2 cellular contexts compared by ENCODE assay signal in the genomic region with DNA sequence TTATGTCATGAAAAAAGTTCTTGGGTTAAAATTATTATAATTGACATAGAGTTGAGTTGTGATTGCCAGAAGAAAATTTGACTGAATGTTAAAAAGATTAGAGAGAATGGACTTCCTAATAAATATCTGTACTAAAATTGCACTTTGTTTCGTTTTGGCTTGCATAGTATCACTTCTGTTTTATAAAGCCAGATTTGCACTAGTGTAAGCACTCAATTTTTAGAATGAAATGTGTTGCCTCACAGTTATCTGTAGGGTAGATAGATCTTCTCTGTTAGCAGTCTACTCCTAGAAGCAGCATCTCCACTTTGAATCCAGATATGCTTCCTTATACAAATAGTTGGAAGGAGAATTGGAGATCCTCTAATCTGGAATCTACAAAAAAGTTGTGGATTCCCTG.
TF ChIP-seq lines count a peak whose summit lies in the region.

No MANE protein-coding gene starts in this region.

TF ChIP-seq in GM12878, 131 proteins besides CTCF, POLR2A, EP300 and RAD21 (continued from another document):
- TF ChIP-seq SPI1 (IDR thresholded peaks at IDR 0.05; ENCODE audit: borderline replicate concordance, insufficient read depth, low read depth, low read length) (peak; percentile 73), ZZZ3 (IDR thresholded peaks at IDR 0.05; ENCODE audit: control insufficient read depth, insufficient read length, low read depth) (no peak)
TF ChIP-seq in GM12878: peak in this region for 1.

TF ChIP-seq in GM23338, 12 proteins besides CTCF, POLR2A, EP300 and RAD21:
- no peak for TF ChIP-seq CREB1 (CRISPR knock-in tag; IDR thresholded peaks at IDR 0.05; ENCODE audit: low read depth)
- TF ChIP-seq STAT1 (IDR thresholded peaks at IDR 0.05; ENCODE audit: unreplicated experiment), result no peak
- TF ChIP-seq ZNF331 (CRISPR knock-in tag; IDR thresholded peaks at IDR 0.05; ENCODE audit: low read depth), result no peak
- TF ChIP-seq, protein P1, sequence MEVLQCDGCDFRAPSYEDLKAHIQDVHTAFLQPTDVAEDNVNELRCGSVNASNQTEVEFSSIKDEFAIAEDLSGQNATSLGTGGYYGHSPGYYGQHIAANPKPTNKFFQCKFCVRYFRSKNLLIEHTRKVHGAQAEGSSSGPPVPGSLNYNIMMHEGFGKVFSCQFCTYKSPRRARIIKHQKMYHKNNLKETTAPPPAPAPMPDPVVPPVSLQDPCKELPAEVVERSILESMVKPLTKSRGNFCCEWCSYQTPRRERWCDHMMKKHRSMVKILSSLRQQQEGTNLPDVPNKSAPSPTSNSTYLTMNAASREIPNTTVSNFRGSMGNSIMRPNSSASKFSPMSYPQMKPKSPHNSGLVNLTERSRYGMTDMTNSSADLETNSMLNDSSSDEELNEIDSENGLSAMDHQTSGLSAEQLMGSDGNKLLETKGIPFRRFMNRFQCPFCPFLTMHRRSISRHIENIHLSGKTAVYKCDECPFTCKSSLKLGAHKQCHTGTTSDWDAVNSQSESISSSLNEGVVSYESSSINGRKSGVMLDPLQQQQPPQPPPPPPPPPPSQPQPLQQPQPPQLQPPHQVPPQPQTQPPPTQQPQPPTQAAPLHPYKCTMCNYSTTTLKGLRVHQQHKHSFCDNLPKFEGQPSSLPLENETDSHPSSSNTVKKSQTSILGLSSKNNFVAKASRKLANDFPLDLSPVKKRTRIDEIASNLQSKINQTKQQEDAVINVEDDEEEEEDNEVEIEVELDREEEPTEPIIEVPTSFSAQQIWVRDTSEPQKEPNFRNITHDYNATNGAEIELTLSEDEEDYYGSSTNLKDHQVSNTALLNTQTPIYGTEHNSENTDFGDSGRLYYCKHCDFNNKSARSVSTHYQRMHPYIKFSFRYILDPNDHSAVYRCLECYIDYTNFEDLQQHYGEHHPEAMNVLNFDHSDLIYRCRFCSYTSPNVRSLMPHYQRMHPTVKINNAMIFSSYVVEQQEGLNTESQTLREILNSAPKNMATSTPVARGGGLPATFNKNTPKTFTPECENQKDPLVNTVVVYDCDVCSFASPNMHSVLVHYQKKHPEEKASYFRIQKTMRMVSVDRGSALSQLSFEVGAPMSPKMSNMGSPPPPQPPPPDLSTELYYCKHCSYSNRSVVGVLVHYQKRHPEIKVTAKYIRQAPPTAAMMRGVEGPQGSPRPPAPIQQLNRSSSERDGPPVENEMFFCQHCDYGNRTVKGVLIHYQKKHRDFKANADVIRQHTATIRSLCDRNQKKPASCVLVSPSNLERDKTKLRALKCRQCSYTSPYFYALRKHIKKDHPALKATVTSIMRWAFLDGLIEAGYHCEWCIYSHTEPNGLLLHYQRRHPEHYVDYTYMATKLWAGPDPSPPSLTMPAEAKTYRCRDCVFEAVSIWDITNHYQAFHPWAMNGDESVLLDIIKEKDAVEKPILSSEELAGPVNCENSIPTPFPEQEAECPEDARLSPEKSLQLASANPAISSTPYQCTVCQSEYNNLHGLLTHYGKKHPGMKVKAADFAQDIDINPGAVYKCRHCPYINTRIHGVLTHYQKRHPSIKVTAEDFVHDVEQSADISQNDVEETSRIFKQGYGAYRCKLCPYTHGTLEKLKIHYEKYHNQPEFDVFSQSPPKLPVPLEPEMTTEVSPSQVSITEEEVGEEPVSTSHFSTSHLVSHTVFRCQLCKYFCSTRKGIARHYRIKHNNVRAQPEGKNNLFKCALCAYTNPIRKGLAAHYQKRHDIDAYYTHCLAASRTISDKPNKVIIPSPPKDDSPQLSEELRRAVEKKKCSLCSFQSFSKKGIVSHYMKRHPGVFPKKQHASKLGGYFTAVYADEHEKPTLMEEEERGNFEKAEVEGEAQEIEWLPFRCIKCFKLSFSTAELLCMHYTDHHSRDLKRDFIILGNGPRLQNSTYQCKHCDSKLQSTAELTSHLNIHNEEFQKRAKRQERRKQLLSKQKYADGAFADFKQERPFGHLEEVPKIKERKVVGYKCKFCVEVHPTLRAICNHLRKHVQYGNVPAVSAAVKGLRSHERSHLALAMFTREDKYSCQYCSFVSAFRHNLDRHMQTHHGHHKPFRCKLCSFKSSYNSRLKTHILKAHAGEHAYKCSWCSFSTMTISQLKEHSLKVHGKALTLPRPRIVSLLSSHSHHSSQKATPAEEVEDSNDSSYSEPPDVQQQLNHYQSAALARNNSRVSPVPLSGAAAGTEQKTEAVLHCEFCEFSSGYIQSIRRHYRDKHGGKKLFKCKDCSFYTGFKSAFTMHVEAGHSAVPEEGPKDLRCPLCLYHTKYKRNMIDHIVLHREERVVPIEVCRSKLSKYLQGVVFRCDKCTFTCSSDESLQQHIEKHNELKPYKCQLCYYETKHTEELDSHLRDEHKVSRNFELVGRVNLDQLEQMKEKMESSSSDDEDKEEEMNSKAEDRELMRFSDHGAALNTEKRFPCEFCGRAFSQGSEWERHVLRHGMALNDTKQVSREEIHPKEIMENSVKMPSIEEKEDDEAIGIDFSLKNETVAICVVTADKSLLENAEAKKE (CRISPR knock-in tag; IDR thresholded peaks at IDR 0.05), result no peak
- TF ChIP-seq EZH2 (IDR thresholded peaks at IDR 0.05; ENCODE audit: low read depth, unreplicated experiment), result no peak
- TF ChIP-seq EZH2phosphoT487 (IDR thresholded peaks at IDR 0.05; ENCODE audit: unreplicated experiment), result no peak
- TF ChIP-seq, protein P2, sequence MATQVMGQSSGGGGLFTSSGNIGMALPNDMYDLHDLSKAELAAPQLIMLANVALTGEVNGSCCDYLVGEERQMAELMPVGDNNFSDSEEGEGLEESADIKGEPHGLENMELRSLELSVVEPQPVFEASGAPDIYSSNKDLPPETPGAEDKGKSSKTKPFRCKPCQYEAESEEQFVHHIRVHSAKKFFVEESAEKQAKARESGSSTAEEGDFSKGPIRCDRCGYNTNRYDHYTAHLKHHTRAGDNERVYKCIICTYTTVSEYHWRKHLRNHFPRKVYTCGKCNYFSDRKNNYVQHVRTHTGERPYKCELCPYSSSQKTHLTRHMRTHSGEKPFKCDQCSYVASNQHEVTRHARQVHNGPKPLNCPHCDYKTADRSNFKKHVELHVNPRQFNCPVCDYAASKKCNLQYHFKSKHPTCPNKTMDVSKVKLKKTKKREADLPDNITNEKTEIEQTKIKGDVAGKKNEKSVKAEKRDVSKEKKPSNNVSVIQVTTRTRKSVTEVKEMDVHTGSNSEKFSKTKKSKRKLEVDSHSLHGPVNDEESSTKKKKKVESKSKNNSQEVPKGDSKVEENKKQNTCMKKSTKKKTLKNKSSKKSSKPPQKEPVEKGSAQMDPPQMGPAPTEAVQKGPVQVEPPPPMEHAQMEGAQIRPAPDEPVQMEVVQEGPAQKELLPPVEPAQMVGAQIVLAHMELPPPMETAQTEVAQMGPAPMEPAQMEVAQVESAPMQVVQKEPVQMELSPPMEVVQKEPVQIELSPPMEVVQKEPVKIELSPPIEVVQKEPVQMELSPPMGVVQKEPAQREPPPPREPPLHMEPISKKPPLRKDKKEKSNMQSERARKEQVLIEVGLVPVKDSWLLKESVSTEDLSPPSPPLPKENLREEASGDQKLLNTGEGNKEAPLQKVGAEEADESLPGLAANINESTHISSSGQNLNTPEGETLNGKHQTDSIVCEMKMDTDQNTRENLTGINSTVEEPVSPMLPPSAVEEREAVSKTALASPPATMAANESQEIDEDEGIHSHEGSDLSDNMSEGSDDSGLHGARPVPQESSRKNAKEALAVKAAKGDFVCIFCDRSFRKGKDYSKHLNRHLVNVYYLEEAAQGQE (IDR thresholded peaks at IDR 0.05; ENCODE audit: unreplicated experiment), result no peak
- TF ChIP-seq NANOG (IDR thresholded peaks at IDR 0.05; ENCODE audit: borderline replicate concordance), result no peak
- TF ChIP-seq JUNB (IDR thresholded peaks at IDR 0.05; ENCODE audit: unreplicated experiment), result no peak
- TF ChIP-seq, protein P3, sequence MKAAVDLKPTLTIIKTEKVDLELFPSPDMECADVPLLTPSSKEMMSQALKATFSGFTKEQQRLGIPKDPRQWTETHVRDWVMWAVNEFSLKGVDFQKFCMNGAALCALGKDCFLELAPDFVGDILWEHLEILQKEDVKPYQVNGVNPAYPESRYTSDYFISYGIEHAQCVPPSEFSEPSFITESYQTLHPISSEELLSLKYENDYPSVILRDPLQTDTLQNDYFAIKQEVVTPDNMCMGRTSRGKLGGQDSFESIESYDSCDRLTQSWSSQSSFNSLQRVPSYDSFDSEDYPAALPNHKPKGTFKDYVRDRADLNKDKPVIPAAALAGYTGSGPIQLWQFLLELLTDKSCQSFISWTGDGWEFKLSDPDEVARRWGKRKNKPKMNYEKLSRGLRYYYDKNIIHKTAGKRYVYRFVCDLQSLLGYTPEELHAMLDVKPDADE (IDR thresholded peaks at IDR 0.05), result no peak
- TF ChIP-seq ZNF114 (CRISPR knock-in tag; IDR thresholded peaks at IDR 0.05), result no peak
- TF ChIP-seq POLR2AphosphoS5 (IDR thresholded peaks at IDR 0.05; ENCODE audit: low read depth), result no peak
